Comparison of ENCODE assay signal across 8 cellular contexts in genomic region chr17:80454557-80455327, GRCh38.
DNase-seq lines count a peak whose midpoint lies in the region; ATAC-seq and TF ChIP-seq lines count a peak whose summit lies in the region.

No MANE protein-coding gene starts in this region.

- H3K36me3 ChIP-seq in effector memory CD4-positive, alpha-beta T cell (ENCODE audit: control insufficient read depth, insufficient read depth, low read length): no peaks in the 10 kb centered on the region

- DNase-seq in COLO668 (lab: John Stamatoyannopoulos, UW; ENCODE audit: unreplicated experiment) (peak; percentile 96), GM20000 (ENCODE audit: low spot score) (peak; percentile 99), HS-5 (ENCODE audit: low read depth) (peak; percentile 77), NK-92 (lab: John Stamatoyannopoulos, UW; ENCODE audit: unreplicated experiment) (peak; percentile 51), memory B cell (ENCODE audit: low spot score in 2 of 2) (peak; percentile 93 to 95)
- peak; percentile 89 to 93 for DNase-seq in activated CD8-positive, alpha-beta memory T cell treated with anti-CD3 and anti-CD28 coated beads for 4 hours (ENCODE audit: low read depth in 2 of 2)
- DNase-seq in effector memory CD4-positive, alpha-beta T cell: peak; percentile 86 to 90 (median 87)
- peak; percentile 91 for DNase-seq in stimulated activated CD8-positive, alpha-beta memory T cell treated with anti-CD3 and anti-CD28 coated beads, Interleukin-12 subunit alpha, Interleukin-12 subunit beta, amount 100 ng/mL, for 1 hour (ENCODE audit: low read depth)

- H3K27me3 ChIP-seq in effector memory CD4-positive, alpha-beta T cell (replicated peaks; ENCODE audit: control insufficient read depth, insufficient read depth, low read length, poor library complexity, severe bottlenecking): no peaks in the 10 kb centered on the region

- H3K36me3 Mint-ChIP-seq in memory B cell: no peaks in the 10 kb centered on the region

- H3K4me1 ChIP-seq in effector memory CD4-positive, alpha-beta T cell (ENCODE audit: control insufficient read depth, insufficient read depth, low read length, poor library complexity, severe bottlenecking): peaks cover 11% of the 10 kb centered on the region

- H3K27ac ChIP-seq in effector memory CD4-positive, alpha-beta T cell (ENCODE audit: insufficient read depth, low read length, poor library complexity, severe bottlenecking): peak overlapping the region; percentile 93

- no peaks in the 10 kb centered on the region for H3K9me3 Mint-ChIP-seq in memory B cell

- no peak for TF ChIP-seq CTCF in GM20000 (IDR thresholded peaks at IDR 0.05; ENCODE audit: extremely low read depth, missing control alignments)

- ATAC-seq in memory B cell (ENCODE audit: low read depth): peak; percentile 92

- peaks cover 13% of the 10 kb centered on the region for H3K4me1 Mint-ChIP-seq in memory B cell

- peak overlapping the region; percentile 93 for H3K27ac Mint-ChIP-seq in memory B cell

- peak overlapping the region; percentile 94 for H3K4me3 Mint-ChIP-seq in memory B cell

- H3K9me3 ChIP-seq in effector memory CD4-positive, alpha-beta T cell (ENCODE audit: control insufficient read depth, low read length): no peaks in the 10 kb centered on the region

- H3K4me3 ChIP-seq in effector memory CD4-positive, alpha-beta T cell (ENCODE audit: insufficient read depth, low read depth, low read length, poor library complexity, severe bottlenecking): peak overlapping the region; percentile 75

- peaks cover 22% of the 10 kb centered on the region for H3K27me3 Mint-ChIP-seq in memory B cell

Comparison
In these comparisons a context has a peak if more than half of its experiments do, and no peak if none do; other contexts are left out.
1. Peak in every context shown above with its lines: DNase-seq, ATAC-seq, H3K4me3 ChIP-seq and H3K27ac ChIP-seq.